In the genomic region with DNA sequence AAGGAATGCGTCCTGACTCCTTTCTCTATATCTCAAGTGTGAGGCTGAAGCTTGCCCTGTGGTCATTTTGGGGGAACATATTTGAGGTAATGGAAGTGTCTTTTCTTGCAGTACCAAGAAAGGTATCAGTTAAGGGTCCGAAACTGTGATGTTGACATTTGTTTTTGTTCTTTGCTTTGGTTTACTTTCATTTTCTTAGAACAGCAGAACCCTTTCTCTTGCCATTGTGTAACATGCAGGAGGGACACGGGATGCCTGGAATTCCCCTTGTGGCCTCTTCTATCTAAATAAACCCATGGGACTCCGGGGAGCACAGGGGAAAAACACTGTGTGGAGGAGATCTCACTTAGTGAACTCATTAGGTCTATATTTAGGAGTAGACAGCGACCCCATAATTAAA, we compare ENCODE assay signal across 8 cellular contexts. TPM values are rescaled to one million over a fixed set of nuclear protein-coding genes. Genes with fewer than 3 reads are reported as not detected.
DNase-seq lines count a peak whose midpoint lies in the region; ATAC-seq and TF ChIP-seq lines count a peak whose summit lies in the region.
"Not testable (repeated sequence)": the region's sequence is repeated elsewhere in the genome, so short reads cannot be mapped to it uniquely, and the experiment has no call there.

No MANE protein-coding gene starts in this region.

- not testable (repeated sequence) for H3K79me2 ChIP-seq in MM.1S (ENCODE audit: low read length)

- not testable (repeated sequence) for H3K9me2 ChIP-seq in MM.1S (replicated peaks; ENCODE audit: insufficient read depth, low read length)

- not testable (repeated sequence) for H3K4me3 ChIP-seq in MM.1S (ENCODE audit: low read length)

- not testable (repeated sequence) for H4K20me1 ChIP-seq in MM.1S (ENCODE audit: insufficient read depth, low read length)

- not testable (repeated sequence) for H3K36me3 ChIP-seq in MM.1S (replicated peaks; ENCODE audit: insufficient read depth, low read length)

- peak overlapping the region; percentile 47; the same call in 1 of the 2 replicates for H3K4me2 ChIP-seq in MM.1S (ENCODE audit: low read depth, low read length)

- H2AFZ ChIP-seq in MM.1S (ENCODE audit: low read length) = not testable (repeated sequence)

- peak; percentile 24 for DNase-seq in GM13977 (ENCODE audit: low spot score)
- peak; percentile 49 for DNase-seq in MM.1S
- peak; percentile 8 for DNase-seq in myocyte (ENCODE audit: low read depth)

- H3K4me1 ChIP-seq in MM.1S (ENCODE audit: low read length) = not testable (repeated sequence)

- not testable (repeated sequence) for TF ChIP-seq CTCF in GM13977 (IDR thresholded peaks at IDR 0.05; ENCODE audit: extremely low read depth, insufficient read depth, missing control alignments); MM.1S (IDR thresholded peaks at IDR 0.05; ENCODE audit: low read length)

- H3K27me3 ChIP-seq in MM.1S (replicated peaks; ENCODE audit: insufficient read depth, low read length) = not testable (repeated sequence)

- ATAC-seq in GM18909 (IDR thresholded peaks at IDR 0.05; ENCODE audit: poor library complexity, unreplicated experiment) (peak; percentile 90), GM19468 (IDR thresholded peaks at IDR 0.05; ENCODE audit: extremely low read depth, unreplicated experiment) (peak; percentile 60), GM21786 (IDR thresholded peaks at IDR 0.05; ENCODE audit: unreplicated experiment) (peak; percentile 87), HG02943 (IDR thresholded peaks at IDR 0.05; ENCODE audit: low read depth, unreplicated experiment) (peak; percentile 55), HG03280 (IDR thresholded peaks at IDR 0.05; ENCODE audit: unreplicated experiment) (peak; percentile 71)

- H3F3A ChIP-seq in MM.1S (ENCODE audit: insufficient read depth, low read length) = not testable (repeated sequence)

- in situ Hi-C loops in GM13977 (cut with MboI; ENCODE audit: low pct_unique_long_range_greater_than_20kb, low sequenced_read_pairs, unreplicated experiment) = not testable (repeated sequence)

- not testable (repeated sequence) for H3K27ac ChIP-seq in MM.1S (ENCODE audit: low read length)

- H3K9ac ChIP-seq in MM.1S (ENCODE audit: low read length) = not testable (repeated sequence)

- H3K9me3 ChIP-seq in MM.1S (replicated peaks; ENCODE audit: insufficient read depth, low read length) = not testable (repeated sequence)

RNA-seq across cellular contexts. Expression of gene WASHC2A, which starts 34.5 kb away (rescaled TPM):
- total RNA-seq in myocyte = 35.2 and 42.1 TPM in 2 replicates
- polyA plus RNA-seq in myocyte (2012) = 28.0 TPM
